In genomic region chr4:12050357-12050756, GRCh38 we compare ENCODE assay signal across 25 cellular contexts.
"Had no signal": no experiment of that assay in that cellular context is flagged by ENCODE, and none has a peak within 500 bp of the region (broad histone marks: within the 10 kb centered on the region; RNA-seq: fewer than 3 reads in every experiment).

No MANE protein-coding gene starts in this region.

- H3K9me3 Mint-ChIP-seq: nephron had no signal

- ATAC-seq: esophagus mucosa; gastrocnemius medialis; left colon; left ventricle myocardium superior; psoas muscle; sciatic nerve; stimulated activated memory B cell treated with anti-CD40 and anti-IgM and Interleukin-4, amounts not matched to agents 10 μg/mL and 1 μg/mL and 100 μg/mL, for 72 hours had no signal

- H3K9me3 ChIP-seq: gastrocnemius medialis, psoas muscle, spleen, tibial artery, upper lobe of left lung, uterus had no signal

- H3K4me1 Mint-ChIP-seq: immature natural killer cell; naive B cell; nephron; stimulated activated memory B cell treated with anti-CD40 and anti-IgM and Interleukin-4, amounts not matched to agents 10 μg/mL and 1 μg/mL and 100 μg/mL, for 72 hours had no signal

- DNase-seq: cortex of kidney; dorsolateral prefrontal cortex; effector CD8-positive, alpha-beta T cell; gastrocnemius medialis; immature natural killer cell; kidney; left colon; left ventricle myocardium superior; mesenchymal stem cell; naive B cell; psoas muscle; spleen; stimulated activated CD4-positive, alpha-beta T cell treated with anti-CD3 and anti-CD28 coated beads, Interleukin-15, amount 100 ng/mL, for 24 hours; stimulated activated CD4-positive, alpha-beta T cell treated with anti-CD3 and anti-CD28 coated beads, Interleukin-1b, Interleukin-23, amount 100 ng/mL, for 48 hours; stimulated activated CD4-positive, alpha-beta T cell treated with anti-CD3 and anti-CD28 coated beads, Interleukin-4, amount 100 ng/mL, for 24 hours; tibial artery; upper lobe of left lung; uterus had no signal

- H3K9ac ChIP-seq: parathyroid adenoma had no signal

- H3K4me3 Mint-ChIP-seq: immature natural killer cell; naive B cell; nephron; stimulated activated memory B cell treated with anti-CD40 and anti-IgM and Interleukin-4, amounts not matched to agents 10 μg/mL and 1 μg/mL and 100 μg/mL, for 72 hours; stimulated activated naive CD8-positive, alpha-beta T cell treated with anti-CD3 and anti-CD28 coated beads, Interleukin-15, Interleukin-2, amounts not matched to agents 100 ng/mL and 50 ng/mL, for 24 hours had no signal

- H3K4me1 ChIP-seq: gastrocnemius medialis, parathyroid adenoma, psoas muscle, spleen, tibial artery, upper lobe of left lung, uterus had no signal

- H3K79me2 ChIP-seq: parathyroid adenoma had no signal

- H3K27ac ChIP-seq: dorsolateral prefrontal cortex, gastrocnemius medialis, parathyroid adenoma, psoas muscle, spleen, tibial artery, upper lobe of left lung, uterus had no signal

- H3K36me3 ChIP-seq: gastrocnemius medialis, spleen, tibial artery, upper lobe of left lung, uterus had no signal

- H3K4me3 ChIP-seq: dorsolateral prefrontal cortex, gastrocnemius medialis, lung, psoas muscle, spleen, tibial artery, upper lobe of left lung, uterus had no signal

- H3K27ac Mint-ChIP-seq: immature natural killer cell; naive B cell; nephron; stimulated activated memory B cell treated with anti-CD40 and anti-IgM and Interleukin-4, amounts not matched to agents 10 μg/mL and 1 μg/mL and 100 μg/mL, for 72 hours; stimulated activated naive CD8-positive, alpha-beta T cell treated with anti-CD3 and anti-CD28 coated beads, Interleukin-15, Interleukin-2, amounts not matched to agents 100 ng/mL and 50 ng/mL, for 24 hours had no signal

- H3K27me3 ChIP-seq: dorsolateral prefrontal cortex, gastrocnemius medialis, spleen, tibial artery, upper lobe of left lung, uterus had no signal

- H3K27me3 Mint-ChIP-seq: naive B cell; stimulated activated memory B cell treated with anti-CD40 and anti-IgM and Interleukin-4, amounts not matched to agents 10 μg/mL and 1 μg/mL and 100 μg/mL, for 72 hours; stimulated activated naive CD8-positive, alpha-beta T cell treated with anti-CD3 and anti-CD28 coated beads, Interleukin-15, Interleukin-2, amounts not matched to agents 100 ng/mL and 50 ng/mL, for 24 hours had no signal

- H3K36me3 Mint-ChIP-seq: immature natural killer cell; naive B cell; stimulated activated memory B cell treated with anti-CD40 and anti-IgM and Interleukin-4, amounts not matched to agents 10 μg/mL and 1 μg/mL and 100 μg/mL, for 72 hours had no signal
